In the genomic region with DNA sequence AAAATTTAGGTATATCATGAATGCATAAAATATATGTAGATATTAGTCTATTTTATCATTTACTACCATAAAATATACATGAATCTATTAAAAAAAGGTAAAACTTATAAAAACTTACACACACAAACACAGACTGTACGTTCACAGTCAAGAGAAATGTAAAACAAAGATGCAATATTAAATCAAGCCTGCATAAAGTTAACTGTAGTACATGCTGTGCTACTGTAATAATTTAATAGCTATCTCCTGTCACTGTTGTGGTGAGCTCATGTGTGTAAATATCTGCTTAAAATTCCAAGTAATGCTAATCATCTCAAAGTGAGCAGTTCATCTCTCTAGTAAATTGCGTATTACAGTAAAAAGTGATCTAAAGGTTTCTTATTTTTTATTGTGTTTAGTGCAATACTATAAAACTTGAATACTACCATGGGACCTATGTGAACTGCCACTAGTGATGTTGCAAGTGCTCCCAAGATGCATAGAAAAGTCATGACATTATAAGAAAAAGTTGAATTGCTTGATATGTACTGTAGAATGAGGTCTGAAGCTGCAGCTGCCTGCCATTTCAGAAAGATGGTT, we compare ENCODE assay signal across 10 cellular contexts. TPM values are rescaled to one million over a fixed set of nuclear protein-coding genes. Genes with fewer than 3 reads are reported as not detected.
DNase-seq lines count a peak whose midpoint lies in the region; ATAC-seq, FAIRE-seq and TF ChIP-seq lines count a peak whose summit lies in the region.
"Had no signal": no experiment of that assay in that cellular context is flagged by ENCODE, and none has a peak within 500 bp of the region (broad histone marks: within the 10 kb centered on the region; RNA-seq: fewer than 3 reads in every experiment).

No MANE protein-coding gene starts in this region.

- peak overlapping the region; percentile 69 for H3K4me2 ChIP-seq in A549
- H3K4me2 ChIP-seq in GM23248 (ENCODE audit: unreplicated experiment), result peak overlapping the region; percentile 87

- H3K79me2 ChIP-seq in GM23248 (ENCODE audit: insufficient read depth), result no peaks in the 10 kb centered on the region

- ATAC-seq in A549, result no peak
- no peak for ATAC-seq in GM18907 (IDR thresholded peaks at IDR 0.05; ENCODE audit: unreplicated experiment)

- H4K20me1 ChIP-seq in GM23248 (ENCODE audit: insufficient read depth), result no peaks in the 10 kb centered on the region

- H3K4me1 ChIP-seq in A549, result 0 out of 3 replicates have a peak, but pooled peaks cover 2% of the 10 kb centered on the region
- H3K4me1 ChIP-seq in GM23248 (ENCODE audit: insufficient read depth), result peaks cover 6% of the 10 kb centered on the region; the same call in 1 of the 2 replicates
- no peaks in the 10 kb centered on the region for H3K4me1 ChIP-seq in mucosa of rectum (ENCODE audit: control insufficient read depth in 2 of 2, insufficient read depth in 2 of 2, low read length in 2 of 2)
- H3K4me1 ChIP-seq in tibial nerve, result no peaks in the 10 kb centered on the region

- H3K9me3 ChIP-seq in A549, result peaks cover 61% of the 10 kb centered on the region
- H3K9me3 ChIP-seq in GM23248 (ENCODE audit: low read depth), result peaks cover 15% of the 10 kb centered on the region
- peaks cover 6 to 11% of the 10 kb centered on the region in 2 donors for H3K9me3 ChIP-seq in mucosa of rectum (ENCODE audit: control insufficient read depth in 2 of 2, low read length in 2 of 2)
- H3K9me3 ChIP-seq in tibial nerve, result peaks cover 6 to 99% (median 46%) of the 10 kb centered on the region in 4 donors

- in situ Hi-C loops in GM23248 (cut with MboI), result no loop called here

- peaks cover 6% of the 10 kb centered on the region; the same call in 1 of the 2 replicates for H3F3A ChIP-seq in GM23248 (ENCODE audit: insufficient read depth)

- H3K4me3 ChIP-seq in A549 (peak overlapping the region; percentile 49), GM23248 (peak overlapping the region; percentile 70; the same call in 1 of the 2 replicates), mucosa of rectum (ENCODE audit: low read length in 2 of 2) (peak overlapping the region; percentile 18 to 20), tibial nerve (no peak overlapping the region)

- no peak for TF ChIP-seq CTCF in A549 (IDR thresholded peaks at IDR 0.05)
- TF ChIP-seq CTCF in VCaP (conservative IDR thresholded peaks at IDR 0.05), result no peak
- no peak for TF ChIP-seq CTCF in tibial nerve (IDR thresholded peaks at IDR 0.05)

- H3K27ac ChIP-seq in A549 (no peak overlapping the region), GM23248 (no peak overlapping the region), VCaP (peak overlapping the region; percentile 78), mucosa of rectum (ENCODE audit: low read depth in 2 of 2, low read length in 2 of 2) (no peak overlapping the region), tibial nerve (no peak overlapping the region)

- POLR2A ChIA-PET in A549 (lab: Yijun Ruan, JAX), result interaction anchor here (1.3 kb wide), 1 partner anchor 45 kb away, joined by 4 read pairs; no protein-coding TSS in a partner anchor

- H3K9me2 ChIP-seq in GM23248 (ENCODE audit: insufficient read depth), result no peaks in the 10 kb centered on the region

- CTCF ChIA-PET in A549 (lab: Yijun Ruan, JAX), result no interaction called here

- H3K9ac ChIP-seq in GM23248 (no peak overlapping the region), mucosa of rectum (ENCODE audit: low read depth in 1 of 2, low read length in 2 of 2) (no peak overlapping the region)

- H3K36me3 ChIP-seq in GM23248 (ENCODE audit: low read depth) (no peaks in the 10 kb centered on the region), mucosa of rectum (ENCODE audit: control insufficient read depth in 2 of 2, insufficient read depth in 2 of 2, low read length in 2 of 2) (peaks cover 0 to 4% of the 10 kb centered on the region in 2 donors), tibial nerve (peaks cover 0 to 54% (median 0%) of the 10 kb centered on the region in 3 donors)

- 80% methylated on average over 2 of the region's 2 CpGs for whole genome bisulfite sequencing in A549 (ENCODE audit: missing lambda C conversion rate)
- 39 to 60% methylated on average over 2 of the region's 2 CpGs for WGBS in GM23248 (ENCODE audit: low coverage in 1 of 2, low lambda C conversion rate in 2 of 2, missing lambda C conversion rate in 2 of 2), 2 experiments
- WGBS in tibial nerve, 2 donors, result 90 to 92% methylated on average over 2 of the region's 2 CpGs

- no peak for TF ChIP-seq RAD21 in A549 (conservative IDR thresholded peaks at IDR 0.05 in 1 of 2, IDR thresholded peaks at IDR 0.05 in 1 of 2)

- H2AFZ ChIP-seq in GM23248, result peak overlapping the region; percentile 90

- TF ChIP-seq EP300 in A549 (IDR thresholded peaks at IDR 0.05) (no peak), tibial nerve (IDR thresholded peaks at IDR 0.05) (no peak)

- H3K27me3 ChIP-seq in GM23248 (replicated peaks; ENCODE audit: insufficient read depth) (no peaks in the 10 kb centered on the region), mucosa of rectum (ENCODE audit: control insufficient read depth in 2 of 2, insufficient read depth in 2 of 2, low read length in 2 of 2) (no peaks in the 10 kb centered on the region), tibial nerve (no peaks in the 10 kb centered on the region)

- TF ChIP-seq POLR2A in A549 (IDR thresholded peaks at IDR 0.05; ENCODE audit: low read length) (no peak), tibial nerve (IDR thresholded peaks at IDR 0.05) (no peak)

- peak; percentile 18 for FAIRE-seq in A549 (lab: Jason Lieb, UNC)

- DNase-seq in A549 (ENCODE audit: low read depth in 1 of 2, low spot score in 1 of 2) (no peak), GM23248 (no peak), tibial nerve (ENCODE audit: low spot score in 2 of 2) (no peak), NCI-H2081 treated with DMSO at 0.1 percent for 48 hours (lab: John Stamatoyannopoulos, UW) (no peak), NOMO-1 treated with DMSO at 0.1 percent for 48 hours (lab: John Stamatoyannopoulos, UW; ENCODE audit: unreplicated experiment) (no peak)
- DNase-seq: Karpas-422, NCI-H1417 treated with DMSO at 0.1 percent for 48 hours had no signal

TF ChIP-seq in A549, 52 proteins besides CTCF, POLR2A, EP300 and RAD21:
- no peak for TF ChIP-seq CHD2 (IDR thresholded peaks at IDR 0.05; ENCODE audit: low read length, partially characterized antibody)

RNA-seq across cellular contexts. Expression of a gene that starts 0.8 kb away (rescaled TPM):
- polyA plus RNA-seq in A549 (2011; rRNA removed) (1.9 and 2.1 TPM in 2 replicates), A549 (2017; fragmentation: RNase III; extraction: RNeasy Plus Mini Kit Qiagen cat#74134 plus additional on column Dnase treatment) (1.2 to 1.3 TPM (median 1.2 TPM) in 3 replicates), GM23248 (2016; fragmentation: Nextera tagmentation; extraction: Ambion mirVana) (0.61 and 0.80 TPM in 2 replicates)
- polyA plus RNA-seq in A549 (2012; cell fraction: cytosol; rRNA removed), result 0.24 and 0.32 TPM in 2 replicates
- polyA plus RNA-seq in A549 (2012; cell fraction: nucleus; rRNA removed), result 0.11 and 0.30 TPM in 2 replicates
- polyA minus RNA-seq in A549 (2011; rRNA and poly(A)+ RNA removed), result 1.8 and 2.2 TPM in 2 replicates
- total RNA-seq in GM23248 (2014; rRNA removed; shearing (Covaris generic)), result 0.13 and 0.86 TPM in 2 replicates
- 1 to 10 TPM in 1 of 4 donors, under 1 TPM in 2, not detected in 1; 0.44 to 1.2 (median 0.63) TPM for total RNA-seq in tibial nerve

RNA-seq across cellular contexts. Expression of a gene that starts 45.9 kb away (rescaled TPM):
- polyA plus RNA-seq in A549 (2011; rRNA removed), result 7.4 and 8.4 TPM in 2 replicates
- polyA plus RNA-seq in A549 (2012; cell fraction: cytosol; rRNA removed), result 1.3 and 1.6 TPM in 2 replicates
- polyA plus RNA-seq in A549 (2012; cell fraction: nucleus; rRNA removed), result 3.1 and 5.0 TPM in 2 replicates
- polyA plus RNA-seq in A549 (2017; fragmentation: RNase III; extraction: RNeasy Plus Mini Kit Qiagen cat#74134 plus additional on column Dnase treatment), result 3.8 to 4.9 TPM (median 4.2 TPM) in 3 replicates
- polyA minus RNA-seq in A549 (2011; rRNA and poly(A)+ RNA removed), result 6.0 and 8.2 TPM in 2 replicates
- 1.0 and 2.1 TPM in 2 replicates for total RNA-seq in GM23248 (2014; rRNA removed; shearing (Covaris generic))
- polyA plus RNA-seq in GM23248 (2016; fragmentation: Nextera tagmentation; extraction: Ambion mirVana), result 1.4 and 2.6 TPM in 2 replicates
- total RNA-seq in tibial nerve, result 1 to 10 TPM; 5.5 to 9.8 (median 6.3) TPM

RNA-seq across cellular contexts. Expression of a gene that starts 46.6 kb away (rescaled TPM):
- polyA plus RNA-seq in A549 (2011; rRNA removed), result 15.8 and 17.1 TPM in 2 replicates
- 3.8 and 4.0 TPM in 2 replicates for polyA plus RNA-seq in A549 (2012; cell fraction: cytosol; rRNA removed)
- polyA plus RNA-seq in A549 (2012; cell fraction: nucleus; rRNA removed), result 1.5 and 3.4 TPM in 2 replicates
- polyA plus RNA-seq in A549 (2017; fragmentation: RNase III; extraction: RNeasy Plus Mini Kit Qiagen cat#74134 plus additional on column Dnase treatment), result 10.1 to 10.4 TPM (median 10.1 TPM) in 3 replicates
- 21.7 and 22.4 TPM in 2 replicates for polyA minus RNA-seq in A549 (2011; rRNA and poly(A)+ RNA removed)
- 7.6 and 16.1 TPM in 2 replicates for total RNA-seq in GM23248 (2014; rRNA removed; shearing (Covaris generic))
- polyA plus RNA-seq in GM23248 (2016; fragmentation: Nextera tagmentation; extraction: Ambion mirVana), result 7.5 and 7.8 TPM in 2 replicates
- 10 to 100 TPM in 3 of 4 donors, 1 to 10 TPM in 1; 8.1 to 22.0 (median 14.3) TPM for total RNA-seq in tibial nerve

Comparison
In these comparisons a context has a peak if more than half of its experiments do, and no peak if none do; other contexts are left out.
1. H3K4me3 ChIP-seq: peak in A549 (single experiment), GM23248 (single experiment) and mucosa of rectum (2 of 2); none in tibial nerve (0 of 4).